21 cellular contexts compared by ENCODE assay signal in genomic region chr2:37610638-37611289, GRCh38.
DNase-seq lines count a peak whose midpoint lies in the region; ATAC-seq and TF ChIP-seq lines count a peak whose summit lies in the region.
"Had no signal": no experiment of that assay in that cellular context is flagged by ENCODE, and none has a peak within 500 bp of the region (broad histone marks: within the 10 kb centered on the region; RNA-seq: fewer than 3 reads in every experiment).

No MANE protein-coding gene starts in this region.

- CTCF ChIA-PET in BJ (lab: Yijun Ruan, JAX): interaction anchor here (0.6 to 1.3 kb wide), 3 partner anchors 13 to 267 kb away, joined by 3 to 5 read pairs (median 4); no protein-coding TSS in a partner anchor

- no peaks in the 10 kb centered on the region for H3K36me3 ChIP-seq in BJ (ENCODE audit: control insufficient read depth, insufficient read depth, low read length)
- no peaks in the 10 kb centered on the region for H3K36me3 ChIP-seq in rectal smooth muscle tissue (ENCODE audit: control insufficient read depth, insufficient read depth, low read length)
- H3K36me3 ChIP-seq: BE2C, ovary, WERI-Rb-1 had no signal

- POLR2A ChIA-PET in BJ (lab: Charles Lee): interaction anchor here (1.0 kb wide), 1 partner anchor 21 kb away, joined by 3 read pairs; no protein-coding TSS in a partner anchor

- no peak for TF ChIP-seq CTCF in BJ (IDR thresholded peaks at IDR 0.05; ENCODE audit: insufficient read depth, low read depth, low read length)
- TF ChIP-seq CTCF in fibroblast of pulmonary artery (IDR thresholded peaks at IDR 0.05; ENCODE audit: low read length, missing control alignments): no peak

- H3K4me3 ChIP-seq in BJ (ENCODE audit: low read depth, low read length) (no peak overlapping the region), fibroblast of pulmonary artery (replicated peaks; ENCODE audit: low read depth, low read length) (no peak overlapping the region), rectal smooth muscle tissue (ENCODE audit: low read length) (no peak overlapping the region)
- H3K4me3 ChIP-seq: ovary, smooth muscle cell had no signal

- H3K4me1 ChIP-seq in rectal smooth muscle tissue (ENCODE audit: control insufficient read depth, insufficient read depth, low read length): peaks cover 24% of the 10 kb centered on the region

- H3K27me3 ChIP-seq in BJ (ENCODE audit: control insufficient read depth, insufficient read depth, low read length): no peaks in the 10 kb centered on the region
- H3K27me3 ChIP-seq in rectal smooth muscle tissue (ENCODE audit: control insufficient read depth, insufficient read depth, low read length): no peaks in the 10 kb centered on the region
- H3K27me3 ChIP-seq: BE2C, ovary had no signal

- H3K9ac ChIP-seq in rectal smooth muscle tissue (ENCODE audit: low read length): no peak overlapping the region

- ATAC-seq in GM21515 (IDR thresholded peaks at IDR 0.05; ENCODE audit: unreplicated experiment) (no peak), GM19351 (IDR thresholded peaks at IDR 0.05; ENCODE audit: unreplicated experiment) (no peak)

- H3K27ac ChIP-seq in rectal smooth muscle tissue (ENCODE audit: low read depth, low read length): peak overlapping the region; percentile 70
- H3K27ac ChIP-seq: ovary, WERI-Rb-1 had no signal

- DNase-seq in BJ (ENCODE audit: low read depth) (peak; percentile 93), NCI-H446 treated with DMSO at 0.1 percent for 48 hours (lab: John Stamatoyannopoulos, UW) (peak; percentile 64), fibroblast of pulmonary artery (ENCODE audit: low read depth) (peak; percentile 33), NCI-H1694 (lab: John Stamatoyannopoulos, UW) (no peak)
- no peak for DNase-seq in activated CD4-positive, alpha-beta T cell treated with anti-CD3 and anti-CD28 coated beads for 1 hour
- DNase-seq: activated effector memory CD4-positive, alpha-beta T cell treated with Interleukin-2 at 50 U/mL for 16 hours; anterior cingulate cortex; BE2C; cortex of kidney; DMS79; H9; MM.1S; NCI-H187 treated with DMSO at 0.1 percent for 48 hours; NCI-H526; stimulated activated naive CD4-positive, alpha-beta T cell; WERI-Rb-1 had no signal

Comparison
In these comparisons a context has a peak if more than half of its experiments do, and no peak if none do; other contexts are left out.
1. DNase-seq: peak in BJ (single experiment), NCI-H446 treated with DMSO at 0.1 percent for 48 hours (single experiment) and fibroblast of pulmonary artery (single experiment); none in NCI-H1694 (single experiment) and activated CD4-positive, alpha-beta T cell treated with anti-CD3 and anti-CD28 coated beads for 1 hour (single experiment).